ENCODE assay signal across 23 cellular contexts in genomic region chr3:65595997-65596300, GRCh38.
DNase-seq lines count a peak whose midpoint lies in the region; ATAC-seq, FAIRE-seq and TF ChIP-seq lines count a peak whose summit lies in the region.
"Had no signal": no experiment of that assay in that cellular context is flagged by ENCODE, and none has a peak within 500 bp of the region (broad histone marks: within the 10 kb centered on the region; RNA-seq: fewer than 3 reads in every experiment).

No MANE protein-coding gene starts in this region.

- no peak overlapping the region for H3K27ac Mint-ChIP-seq in astrocyte (ENCODE audit: unreplicated experiment)
- H3K27ac Mint-ChIP-seq: activated T-helper 1 cell treated with anti-CD3 and anti-CD28 coated beads, Interleukin-12 subunit alpha, Interleukin-12 subunit beta, Interleukin-2, Interleukin-4 antibody, amounts not matched to agents 30 ng/mL and 10 ng/mL and 1 ng/mL, durations not matched to agents 14 hours and 24 hours and 36 hours; B cell had no signal

- H3K36me3 ChIP-seq in BE2C (no peaks in the 10 kb centered on the region), astrocyte (ENCODE audit: insufficient read depth, low read length) (no peaks in the 10 kb centered on the region), hepatocyte (replicated peaks; ENCODE audit: insufficient read depth, low read depth) (no peaks in the 10 kb centered on the region), neural cell (ENCODE audit: insufficient read depth, low read length) (no peaks in the 10 kb centered on the region)
- H3K36me3 ChIP-seq: HAP-1, heart right ventricle, lower lobe of right lung had no signal

- ATAC-seq in HG03095 (IDR thresholded peaks at IDR 0.05; ENCODE audit: unreplicated experiment) (no peak), left ventricle myocardium superior (no peak)
- ATAC-seq: lower lobe of right lung had no signal

- WGBS in hepatocyte (ENCODE audit: low lambda C conversion rate, missing lambda C conversion rate), result 62% methylated on average over 5 of the region's 5 CpGs

- peak overlapping the region; percentile 81 for H3K4me3 Mint-ChIP-seq in astrocyte (ENCODE audit: unreplicated experiment)
- H3K4me3 Mint-ChIP-seq: activated T-helper 1 cell treated with anti-CD3 and anti-CD28 coated beads, Interleukin-12 subunit alpha, Interleukin-12 subunit beta, Interleukin-2, Interleukin-4 antibody, amounts not matched to agents 30 ng/mL and 10 ng/mL and 1 ng/mL, durations not matched to agents 14 hours and 24 hours and 36 hours; B cell had no signal

- intact Hi-C loops in left ventricle myocardium superior (cut with micrococcal nuclease), result no loop called here

- H3K79me2 ChIP-seq in astrocyte (ENCODE audit: insufficient read depth, low read length) (no peaks in the 10 kb centered on the region), hepatocyte (peaks cover 53% of the 10 kb centered on the region), neural cell (replicated peaks; ENCODE audit: insufficient read depth, low read length) (peaks cover 56% of the 10 kb centered on the region)

- H3K27me3 ChIP-seq in BE2C (no peaks in the 10 kb centered on the region), astrocyte (ENCODE audit: insufficient read depth, low read length) (no peaks in the 10 kb centered on the region), hepatocyte (peaks cover 5% of the 10 kb centered on the region), neural cell (ENCODE audit: insufficient read depth, low read depth, low read length) (no peaks in the 10 kb centered on the region)

- H4K20me1 ChIP-seq in astrocyte (ENCODE audit: insufficient read depth, low read length), result peaks cover 10% of the 10 kb centered on the region
- no peaks in the 10 kb centered on the region for H4K20me1 ChIP-seq in hepatocyte (ENCODE audit: insufficient read depth, poor library complexity, severe bottlenecking)
- no peaks in the 10 kb centered on the region for H4K20me1 ChIP-seq in neural cell (ENCODE audit: insufficient read depth)

- no peak for TF ChIP-seq CTCF in BE2C (IDR thresholded peaks at IDR 0.05; ENCODE audit: low read depth, low read length)
- no peak for TF ChIP-seq CTCF in astrocyte (IDR thresholded peaks at IDR 0.05; ENCODE audit: insufficient read depth, low read depth, low read length)
- no peak for TF ChIP-seq CTCF in hepatocyte (IDR thresholded peaks at IDR 0.05; ENCODE audit: poor library complexity)
- no peak for TF ChIP-seq CTCF in neural cell (IDR thresholded peaks at IDR 0.05; ENCODE audit: poor library complexity, severe bottlenecking)

- no peak for DNase-seq in BE2C
- no peak for DNase-seq in astrocyte (ENCODE audit: low read depth)
- DNase-seq in hepatocyte (ENCODE audit: low spot score), result no peak
- DNase-seq in NCI-H748 treated with DMSO at 0.1 percent for 48 hours (lab: John Stamatoyannopoulos, UW), result no peak
- DNase-seq in cerebellar cortex (ENCODE audit: low spot score), result no peak
- DNase-seq in left ventricle myocardium superior, result no peak
- DNase-seq: activated CD4-positive, alpha-beta T cell treated with anti-CD3 and anti-CD28 coated beads, Interleukin-2, amount 50 U/mL, for 4 hours; activated naive CD4-positive, alpha-beta T cell treated with anti-CD3 and anti-CD28 coated beads, Interleukin-2, amount 50 U/mL, for 16 hours; DMS79; heart right ventricle; lower lobe of right lung; NCI-H187 treated with DMSO at 0.1 percent for 48 hours; psoas muscle; T1000 had no signal

- TF ChIP-seq EP300 in neural cell (conservative IDR thresholded peaks at IDR 0.05; ENCODE audit: poor library complexity, severe bottlenecking), result no peak

- H2AFZ ChIP-seq in astrocyte (ENCODE audit: low read depth, low read length) (no peak overlapping the region), hepatocyte (no peak overlapping the region), neural cell (ENCODE audit: low read depth, low read length) (no peak overlapping the region)

- H3K9me2 ChIP-seq in hepatocyte (replicated peaks; ENCODE audit: insufficient read depth), result no peaks in the 10 kb centered on the region
- H3K9me2 ChIP-seq in neural cell (ENCODE audit: insufficient read depth, low read length), result no peaks in the 10 kb centered on the region

- TF ChIP-seq RAD21 in neural cell (conservative IDR thresholded peaks at IDR 0.05), result no peak

- H3K9ac ChIP-seq in astrocyte (ENCODE audit: low read length) (no peak overlapping the region), neural cell (ENCODE audit: low read length) (peak overlapping the region; percentile 98)

- H3K4me3 ChIP-seq in BE2C (ENCODE audit: low read depth, low read length) (peak overlapping the region; percentile 78), astrocyte (ENCODE audit: insufficient read depth, low read depth, low read length) (no peak overlapping the region), hepatocyte (no peak overlapping the region), neural cell (ENCODE audit: low read length) (peak overlapping the region; percentile 72)
- H3K4me3 ChIP-seq: HAP-1, lower lobe of right lung, psoas muscle had no signal

- H3K4me2 ChIP-seq in astrocyte (ENCODE audit: low read length), result peak overlapping the region; percentile 90
- peak overlapping the region; percentile 86 for H3K4me2 ChIP-seq in hepatocyte
- peak overlapping the region; percentile 77 for H3K4me2 ChIP-seq in neural cell (ENCODE audit: low read length)

- H3K9me3 ChIP-seq in BE2C (no peaks in the 10 kb centered on the region), astrocyte (ENCODE audit: insufficient read depth, low read depth, low read length) (no peaks in the 10 kb centered on the region), hepatocyte (ENCODE audit: low read depth) (no peaks in the 10 kb centered on the region), neural cell (ENCODE audit: low read length) (no peaks in the 10 kb centered on the region)
- H3K9me3 ChIP-seq: HAP-1, heart right ventricle, lower lobe of right lung, psoas muscle had no signal

- H3K36me3 Mint-ChIP-seq in astrocyte (ENCODE audit: low read depth, unreplicated experiment), result no peaks in the 10 kb centered on the region

- peaks cover 26% of the 10 kb centered on the region for H3K4me1 Mint-ChIP-seq in astrocyte (ENCODE audit: low read depth, unreplicated experiment)
- H3K4me1 Mint-ChIP-seq: B cell had no signal

- FAIRE-seq in astrocyte (lab: Jason Lieb, UNC), result no peak
- FAIRE-seq: A204.1, keratinocyte had no signal

- peaks cover 6% of the 10 kb centered on the region for H3F3A ChIP-seq in neural cell (ENCODE audit: insufficient read depth, low read length, poor library complexity, severe bottlenecking)

- H3K9me3 Mint-ChIP-seq in astrocyte (ENCODE audit: unreplicated experiment), result no peaks in the 10 kb centered on the region
- H3K9me3 Mint-ChIP-seq: activated T-helper 1 cell treated with anti-CD3 and anti-CD28 coated beads, Interleukin-12 subunit alpha, Interleukin-12 subunit beta, Interleukin-2, Interleukin-4 antibody, amounts not matched to agents 30 ng/mL and 10 ng/mL and 1 ng/mL, durations not matched to agents 14 hours and 24 hours and 36 hours had no signal

- H3K4me1 ChIP-seq in BE2C (peaks cover 17% of the 10 kb centered on the region), astrocyte (ENCODE audit: insufficient read depth, low read length) (peaks cover 8% of the 10 kb centered on the region), hepatocyte (ENCODE audit: insufficient read depth) (no peaks in the 10 kb centered on the region)

- H3K27ac ChIP-seq in astrocyte (ENCODE audit: low read depth, low read length) (no peak overlapping the region), hepatocyte (peak overlapping the region; percentile 45), neural cell (ENCODE audit: low read length) (peak overlapping the region; percentile 95)
- H3K27ac ChIP-seq: epithelial cell of prostate, heart right ventricle, HL-60, lower lobe of right lung, psoas muscle had no signal

- H3K27me3 Mint-ChIP-seq in astrocyte (ENCODE audit: low read depth, unreplicated experiment), result no peaks in the 10 kb centered on the region

TF ChIP-seq in neural cell, 6 proteins besides CTCF, POLR2A, EP300 and RAD21:
- TF ChIP-seq EZH2 (IDR thresholded peaks at IDR 0.05; ENCODE audit: borderline replicate concordance, insufficient read depth, low read length, poor library complexity, severe bottlenecking) (no peak), TAF1 (IDR thresholded peaks at IDR 0.05; ENCODE audit: low read depth) (no peak), MXI1 (conservative IDR thresholded peaks at IDR 0.05; ENCODE audit: poor library complexity, severe bottlenecking) (no peak), SMC3 (conservative IDR thresholded peaks at IDR 0.05; ENCODE audit: poor library complexity) (no peak), POLR2AphosphoS5 (IDR thresholded peaks at IDR 0.05) (no peak)
- TF ChIP-seq, protein P1, sequence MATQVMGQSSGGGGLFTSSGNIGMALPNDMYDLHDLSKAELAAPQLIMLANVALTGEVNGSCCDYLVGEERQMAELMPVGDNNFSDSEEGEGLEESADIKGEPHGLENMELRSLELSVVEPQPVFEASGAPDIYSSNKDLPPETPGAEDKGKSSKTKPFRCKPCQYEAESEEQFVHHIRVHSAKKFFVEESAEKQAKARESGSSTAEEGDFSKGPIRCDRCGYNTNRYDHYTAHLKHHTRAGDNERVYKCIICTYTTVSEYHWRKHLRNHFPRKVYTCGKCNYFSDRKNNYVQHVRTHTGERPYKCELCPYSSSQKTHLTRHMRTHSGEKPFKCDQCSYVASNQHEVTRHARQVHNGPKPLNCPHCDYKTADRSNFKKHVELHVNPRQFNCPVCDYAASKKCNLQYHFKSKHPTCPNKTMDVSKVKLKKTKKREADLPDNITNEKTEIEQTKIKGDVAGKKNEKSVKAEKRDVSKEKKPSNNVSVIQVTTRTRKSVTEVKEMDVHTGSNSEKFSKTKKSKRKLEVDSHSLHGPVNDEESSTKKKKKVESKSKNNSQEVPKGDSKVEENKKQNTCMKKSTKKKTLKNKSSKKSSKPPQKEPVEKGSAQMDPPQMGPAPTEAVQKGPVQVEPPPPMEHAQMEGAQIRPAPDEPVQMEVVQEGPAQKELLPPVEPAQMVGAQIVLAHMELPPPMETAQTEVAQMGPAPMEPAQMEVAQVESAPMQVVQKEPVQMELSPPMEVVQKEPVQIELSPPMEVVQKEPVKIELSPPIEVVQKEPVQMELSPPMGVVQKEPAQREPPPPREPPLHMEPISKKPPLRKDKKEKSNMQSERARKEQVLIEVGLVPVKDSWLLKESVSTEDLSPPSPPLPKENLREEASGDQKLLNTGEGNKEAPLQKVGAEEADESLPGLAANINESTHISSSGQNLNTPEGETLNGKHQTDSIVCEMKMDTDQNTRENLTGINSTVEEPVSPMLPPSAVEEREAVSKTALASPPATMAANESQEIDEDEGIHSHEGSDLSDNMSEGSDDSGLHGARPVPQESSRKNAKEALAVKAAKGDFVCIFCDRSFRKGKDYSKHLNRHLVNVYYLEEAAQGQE (IDR thresholded peaks at IDR 0.05; ENCODE audit: borderline replicate concordance), result no peak

Comparison
In these comparisons a context has a peak if more than half of its experiments do, and no peak if none do; other contexts are left out.
1. H3K4me3 ChIP-seq: peak in BE2C (single experiment) and neural cell (single experiment); none in astrocyte (single experiment) and hepatocyte (single experiment).
2. Peak in every context shown above with its lines, with median percentiles within 50 percentile points of each other: H3K4me2 ChIP-seq.